ENCODE assay signal across 9 cellular contexts in genomic region chr1:183870351-183871077, GRCh38.
DNase-seq lines count a peak whose midpoint lies in the region; ATAC-seq and TF ChIP-seq lines count a peak whose summit lies in the region.
"Had no signal": no experiment of that assay in that cellular context is flagged by ENCODE, and none has a peak within 500 bp of the region (broad histone marks: within the 10 kb centered on the region; RNA-seq: fewer than 3 reads in every experiment).

No MANE protein-coding gene starts in this region.

- 73% methylated on average over 7 of the region's 15 CpGs for WGBS in suprapubic skin

- H3K9me3 ChIP-seq in suprapubic skin: no peaks in the 10 kb centered on the region

- TF ChIP-seq CTCF in suprapubic skin (IDR thresholded peaks at IDR 0.05): no peak

- peak; percentile 22 for ATAC-seq in HG02885 (IDR thresholded peaks at IDR 0.05; ENCODE audit: poor library complexity, unreplicated experiment)

- H3K4me1 ChIP-seq in suprapubic skin: peaks cover 41% of the 10 kb centered on the region

- DNase-seq in suprapubic skin (ENCODE audit: low spot score in 2 of 2) (peak; percentile 80 to 90), DMS79 (lab: John Stamatoyannopoulos, UW) (no peak), occipital lobe (lab: John Stamatoyannopoulos, UW) (no peak), SW 1271 (lab: John Stamatoyannopoulos, UW) (no peak), SHP77 (lab: John Stamatoyannopoulos, UW) (no peak)
- DNase-seq: NCI-H1436 treated with DMSO at 0.1 percent for 48 hours had no signal

- peaks cover 6% of the 10 kb centered on the region for H3K36me3 ChIP-seq in suprapubic skin

- no peak overlapping the region for H3K4me3 ChIP-seq in suprapubic skin

- H3K27ac ChIP-seq in cingulate gyrus (ENCODE audit: low read depth, low read length): peak overlapping the region; percentile 91
- peak overlapping the region; percentile 88 for H3K27ac ChIP-seq in layer of hippocampus (ENCODE audit: low read depth, low read length)
- H3K27ac ChIP-seq in suprapubic skin: peak overlapping the region; percentile 79

- H3K27me3 ChIP-seq in layer of hippocampus (ENCODE audit: control insufficient read depth, insufficient read depth, low read length): no peaks in the 10 kb centered on the region
- no peaks in the 10 kb centered on the region for H3K27me3 ChIP-seq in suprapubic skin

- no peak for TF ChIP-seq EP300 in suprapubic skin (IDR thresholded peaks at IDR 0.05)

- no peak for TF ChIP-seq POLR2A in suprapubic skin (IDR thresholded peaks at IDR 0.05)

Comparison
In these comparisons a context has a peak if more than half of its experiments do, and no peak if none do; other contexts are left out.
1. DNase-seq: peak in suprapubic skin (2 of 2); none in DMS79 (single experiment), occipital lobe (single experiment), SW 1271 (0 of 2) and SHP77 (0 of 2).
2. Peak in every context shown above with its lines, with median percentiles within 50 percentile points of each other: H3K27ac ChIP-seq.